1 cellular context compared by ENCODE assay signal in the genomic region with DNA sequence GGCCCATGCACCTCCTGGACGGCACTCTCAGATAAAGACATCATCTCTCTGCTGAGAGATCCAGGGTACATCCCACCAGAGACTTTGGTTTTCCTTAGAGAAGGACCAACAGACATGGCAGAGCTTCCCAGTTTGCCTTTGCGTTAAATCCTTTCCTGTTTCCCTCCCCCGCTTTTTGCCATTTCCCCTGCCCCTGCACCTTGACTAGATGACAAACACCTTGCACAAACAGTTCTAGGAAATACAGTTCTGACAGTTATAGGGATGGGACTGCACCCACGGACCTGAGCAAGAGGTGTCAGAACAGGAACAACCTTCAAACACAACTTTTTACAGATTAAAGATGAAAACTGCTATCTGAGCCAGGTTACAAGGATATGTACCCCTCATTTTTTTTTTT.
TF ChIP-seq lines count a peak whose summit lies in the region.

No MANE protein-coding gene starts in this region.

TF ChIP-seq in A549, 52 proteins besides CTCF, POLR2A, EP300 and RAD21 (continued from another document):
- TF ChIP-seq, protein P1, sequence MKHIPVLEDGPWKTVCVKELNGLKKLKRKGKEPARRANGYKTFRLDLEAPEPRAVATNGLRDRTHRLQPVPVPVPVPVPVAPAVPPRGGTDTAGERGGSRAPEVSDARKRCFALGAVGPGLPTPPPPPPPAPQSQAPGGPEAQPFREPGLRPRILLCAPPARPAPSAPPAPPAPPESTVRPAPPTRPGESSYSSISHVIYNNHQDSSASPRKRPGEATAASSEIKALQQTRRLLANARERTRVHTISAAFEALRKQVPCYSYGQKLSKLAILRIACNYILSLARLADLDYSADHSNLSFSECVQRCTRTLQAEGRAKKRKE (CRISPR knock-in tag; IDR thresholded peaks at IDR 0.05; ENCODE audit: low read depth) = no peak
- TF ChIP-seq EHMT2 (IDR thresholded peaks at IDR 0.05; ENCODE audit: low read depth) = no peak
